In the genomic region with DNA sequence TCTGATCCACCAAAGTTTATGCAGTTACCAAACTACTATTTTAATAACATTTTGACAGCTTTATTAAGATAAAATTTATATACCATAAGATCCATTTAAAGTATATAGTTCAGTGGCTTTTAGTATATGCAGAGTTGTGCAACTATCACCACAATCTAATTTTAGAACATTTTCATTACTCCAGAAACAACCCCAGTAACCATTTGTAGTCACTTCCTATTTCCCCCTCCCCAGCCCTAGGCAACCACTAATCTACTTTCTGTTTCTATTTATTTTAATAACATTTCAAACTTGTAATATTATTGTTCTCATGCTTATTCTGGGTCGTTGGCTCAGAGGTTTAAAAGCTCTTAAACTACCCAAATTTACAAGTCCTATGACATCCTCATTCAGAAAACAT, we compare ENCODE assay signal across 8 cellular contexts. TPM values are rescaled to one million over a fixed set of nuclear protein-coding genes. Genes with fewer than 3 reads are reported as not detected.
DNase-seq lines count a peak whose midpoint lies in the region; ATAC-seq, FAIRE-seq and TF ChIP-seq lines count a peak whose summit lies in the region.

No MANE protein-coding gene starts in this region.

- DNase-seq in GM18507 (ENCODE audit: extremely low spot score, insufficient read length, low read depth) (no peak), GM23248 (peak; percentile 18), MM.1S (peak; percentile 75), fibroblast of villous mesenchyme (ENCODE audit: low read depth) (peak; percentile 73), esophagus squamous epithelium (lab: John Stamatoyannopoulos, UW) (no peak), NCI-H2081 (lab: John Stamatoyannopoulos, UW) (no peak), upper lobe of left lung (no peak), NCI-H1436 treated with DMSO at 0.1 percent for 48 hours (lab: John Stamatoyannopoulos, UW) (no peak)

- H3K79me2 ChIP-seq in GM23248 (ENCODE audit: insufficient read depth) (peaks cover 94% of the 10 kb centered on the region), MM.1S (ENCODE audit: low read length) (peaks cover 33% of the 10 kb centered on the region)

- H3K4me2 ChIP-seq in GM23248 (ENCODE audit: unreplicated experiment) (peak overlapping the region; percentile 48), MM.1S (ENCODE audit: low read depth, low read length) (peak overlapping the region; percentile 58)

- H3K9me3 ChIP-seq in GM23248 (ENCODE audit: low read depth), result no peaks in the 10 kb centered on the region
- no peaks in the 10 kb centered on the region for H3K9me3 ChIP-seq in MM.1S (replicated peaks; ENCODE audit: insufficient read depth, low read length)
- H3K9me3 ChIP-seq in esophagus squamous epithelium, result no peaks in the 10 kb centered on the region
- H3K9me3 ChIP-seq in upper lobe of left lung, result no peaks in the 10 kb centered on the region

- H3K36me3 ChIP-seq in GM23248 (ENCODE audit: low read depth), result no peaks in the 10 kb centered on the region
- no peaks in the 10 kb centered on the region for H3K36me3 ChIP-seq in MM.1S (replicated peaks; ENCODE audit: insufficient read depth, low read length)
- H3K36me3 ChIP-seq in esophagus squamous epithelium, result no peaks in the 10 kb centered on the region
- H3K36me3 ChIP-seq in upper lobe of left lung, result no peaks in the 10 kb centered on the region

- H3K4me1 ChIP-seq in GM23248 (ENCODE audit: insufficient read depth) (peaks cover 15% of the 10 kb centered on the region), MM.1S (ENCODE audit: low read length) (peaks cover 7% of the 10 kb centered on the region), esophagus squamous epithelium (peaks cover 0 to 26% (median 3%) of the 10 kb centered on the region in 3 donors), upper lobe of left lung (peaks cover 3 to 25% (median 6%) of the 10 kb centered on the region in 4 donors)

- H3K9me2 ChIP-seq in GM23248 (ENCODE audit: insufficient read depth), result no peaks in the 10 kb centered on the region
- no peaks in the 10 kb centered on the region for H3K9me2 ChIP-seq in MM.1S (replicated peaks; ENCODE audit: insufficient read depth, low read length)

- H4K20me1 ChIP-seq in GM23248 (ENCODE audit: insufficient read depth) (no peaks in the 10 kb centered on the region), MM.1S (ENCODE audit: insufficient read depth, low read length) (no peaks in the 10 kb centered on the region)

- no peak overlapping the region for H2AFZ ChIP-seq in GM23248
- H2AFZ ChIP-seq in MM.1S (ENCODE audit: low read length), result no peak overlapping the region

- TF ChIP-seq CTCF in MM.1S (IDR thresholded peaks at IDR 0.05; ENCODE audit: low read length) (no peak), fibroblast of villous mesenchyme (IDR thresholded peaks at IDR 0.05; ENCODE audit: insufficient read depth, low read depth, low read length) (no peak), esophagus squamous epithelium (IDR thresholded peaks at IDR 0.05) (no peak), upper lobe of left lung (IDR thresholded peaks at IDR 0.05) (no peak)

- no peak for TF ChIP-seq EP300 in upper lobe of left lung (IDR thresholded peaks at IDR 0.05)

- 0% methylated on average over 1 of the region's 1 CpG for WGBS in GM23248 (ENCODE audit: low coverage in 1 of 2, low lambda C conversion rate in 2 of 2, missing lambda C conversion rate in 2 of 2), 2 experiments
- WGBS in esophagus squamous epithelium, 2 donors, result 0% methylated on average over 1 of the region's 1 CpG
- 0 to 8% methylated on average over 1 of the region's 1 CpG for WGBS in upper lobe of left lung, 2 donors

- no peak for TF ChIP-seq POLR2A in esophagus squamous epithelium (IDR thresholded peaks at IDR 0.05)
- TF ChIP-seq POLR2A in upper lobe of left lung (IDR thresholded peaks at IDR 0.05), result no peak

- H3K9ac ChIP-seq in GM23248, result peak overlapping the region; percentile 31; the same call in 1 of the 2 replicates
- H3K9ac ChIP-seq in MM.1S (ENCODE audit: low read length), result no peak overlapping the region

- H3K27ac ChIP-seq in GM23248 (peak overlapping the region; percentile 70), MM.1S (ENCODE audit: low read length) (peak overlapping the region; percentile 49; the same call in 1 of the 2 replicates), esophagus squamous epithelium (peak overlapping the region in 2 of 4 donors; percentile 0 to 29), upper lobe of left lung (peak overlapping the region in 1 of 4 donors; percentile 55)

- in situ Hi-C loops in GM23248 (cut with MboI), result no loop called here

- no peak for ATAC-seq in upper lobe of left lung (ENCODE audit: low FRiP score in 2 of 2)

- H3K4me3 ChIP-seq in GM23248, result peak overlapping the region; percentile 31
- peak overlapping the region; percentile 30; the same call in 1 of the 2 replicates for H3K4me3 ChIP-seq in MM.1S (ENCODE audit: low read length)
- no peak overlapping the region for H3K4me3 ChIP-seq in fibroblast of villous mesenchyme (ENCODE audit: low read depth, low read length)
- H3K4me3 ChIP-seq in esophagus squamous epithelium, result no peak overlapping the region
- no peak overlapping the region for H3K4me3 ChIP-seq in upper lobe of left lung

- FAIRE-seq in GM18507 (lab: Jason Lieb, UNC), result peak; percentile 80

- intact Hi-C loops in esophagus squamous epithelium (cut with DNase I), result no loop called here

- H3K27me3 ChIP-seq in GM23248 (replicated peaks; ENCODE audit: insufficient read depth) (no peaks in the 10 kb centered on the region), MM.1S (replicated peaks; ENCODE audit: insufficient read depth, low read length) (no peaks in the 10 kb centered on the region), esophagus squamous epithelium (no peaks in the 10 kb centered on the region), upper lobe of left lung (no peaks in the 10 kb centered on the region)

- H3F3A ChIP-seq in GM23248 (ENCODE audit: insufficient read depth) (peaks cover 11% of the 10 kb centered on the region; the same call in 1 of the 2 replicates), MM.1S (ENCODE audit: insufficient read depth, low read length) (peaks cover 13% of the 10 kb centered on the region)

RNA-seq across cellular contexts. Expression of a gene that starts 18.3 kb away (rescaled TPM):
- total RNA-seq in GM23248 (2014; rRNA removed; shearing (Covaris generic)), result 19.7 and 40.6 TPM in 2 replicates
- 15.3 and 17.3 TPM in 2 replicates for polyA plus RNA-seq in GM23248 (2016; fragmentation: Nextera tagmentation; extraction: Ambion mirVana)
- total RNA-seq in fibroblast of villous mesenchyme (39.0 and 43.2 TPM in 2 replicates), esophagus squamous epithelium (10 to 100 TPM; 20.0 to 38.5 (median 30.8) TPM), upper lobe of left lung (10 to 100 TPM; 28.3 to 64.2 (median 46.8) TPM)

Comparison
In these comparisons a context has a peak if more than half of its experiments do, and no peak if none do; other contexts are left out.
1. DNase-seq: peak in GM23248 (single experiment), MM.1S (single experiment) and fibroblast of villous mesenchyme (single experiment); none in GM18507 (single experiment), esophagus squamous epithelium (single experiment), NCI-H2081 (0 of 2), upper lobe of left lung (0 of 2) and NCI-H1436 treated with DMSO at 0.1 percent for 48 hours (single experiment).
2. H3K4me3 ChIP-seq: peak in GM23248 (single experiment) and MM.1S (single experiment); none in fibroblast of villous mesenchyme (single experiment), esophagus squamous epithelium (0 of 4) and upper lobe of left lung (0 of 4).